18 cellular contexts compared by ENCODE assay signal in genomic region chr16:67238806-67239470, GRCh38. TPM values are rescaled to one million over a fixed set of nuclear protein-coding genes. Genes with fewer than 3 reads are reported as not detected.
"Had no signal": no experiment of that assay in that cellular context is flagged by ENCODE, and none has a peak within 500 bp of the region (broad histone marks: within the 10 kb centered on the region; RNA-seq: fewer than 3 reads in every experiment).

No MANE protein-coding gene starts in this region.

- H3K9me3 Mint-ChIP-seq: immature natural killer cell; natural killer cell treated with Interleukin-12 subunit alpha and Interleukin-12 subunit beta and Interleukin-15 and Interleukin-18, amount 100 ng/mL, for 72 hours had no signal

- H3K27ac Mint-ChIP-seq: memory B cell had no signal

- H3K4me3 ChIP-seq: adrenal gland, body of pancreas, thyroid gland had no signal

- H3K27me3 Mint-ChIP-seq: memory B cell; natural killer cell treated with Interleukin-12 subunit alpha and Interleukin-12 subunit beta and Interleukin-15 and Interleukin-18, amount 100 ng/mL, for 72 hours had no signal

- H3K9me3 ChIP-seq: adrenal gland, body of pancreas, thyroid gland had no signal

- H3K27me3 ChIP-seq: adrenal gland, body of pancreas, thyroid gland had no signal

- ATAC-seq: body of pancreas; esophagus mucosa; left colon; natural killer cell treated with Interleukin-12 subunit alpha and Interleukin-12 subunit beta and Interleukin-15 and Interleukin-18, amount 100 ng/mL, for 72 hours had no signal

- DNase-seq: activated CD4-positive, alpha-beta T cell treated with anti-CD3 and anti-CD28 coated beads for 1 hour; activated CD4-positive, alpha-beta T cell treated with anti-CD3 and anti-CD28 coated beads, Interleukin-2, amount 50 U/mL, for 48 hours; activated CD8-positive, alpha-beta memory T cell treated with anti-CD3 and anti-CD28 coated beads, Interleukin-2, amount 50 U/mL, for 48 hours; activated naive CD4-positive, alpha-beta T cell treated with anti-CD3 and anti-CD28 coated beads, Interleukin-2, amount 50 U/mL, for 16 hours; body of pancreas; cerebellar nuclear complex; glutamatergic neuron; immature natural killer cell; occipital lobe; stimulated activated CD4-positive, alpha-beta T cell treated with anti-CD3 and anti-CD28 coated beads, Interleukin-15, amount 100 ng/mL, for 24 hours; stimulated activated CD4-positive, alpha-beta T cell treated with anti-CD3 and anti-CD28 coated beads, Interleukin-4, amount 100 ng/mL, for 4 hours; T1000; thyroid gland had no signal

- H3K4me3 Mint-ChIP-seq: immature natural killer cell; memory B cell; natural killer cell treated with Interleukin-12 subunit alpha and Interleukin-12 subunit beta and Interleukin-15 and Interleukin-18, amount 100 ng/mL, for 72 hours had no signal

RNA-seq across cellular contexts. Expression of gene ELMO3, which starts 40.0 kb away (rescaled TPM):
- polyA plus RNA-seq: immature natural killer cell had no signal
